9 cellular contexts compared by ENCODE assay signal in genomic region chr10:48800283-48800675, GRCh38.
DNase-seq lines count a peak whose midpoint lies in the region; ATAC-seq, FAIRE-seq and TF ChIP-seq lines count a peak whose summit lies in the region.
"Had no signal": no experiment of that assay in that cellular context is flagged by ENCODE, and none has a peak within 500 bp of the region (broad histone marks: within the 10 kb centered on the region; RNA-seq: fewer than 3 reads in every experiment).

No MANE protein-coding gene starts in this region.

- no peak overlapping the region for H3K27ac ChIP-seq in MM.1S (ENCODE audit: low read length)
- H3K27ac ChIP-seq in GM12878 (ENCODE audit: control insufficient read depth, insufficient read depth) = peak overlapping the region; percentile 70
- peak overlapping the region in 23 of 59 donors; percentile 7 to 68 (median 32) for H3K27ac ChIP-seq in dorsolateral prefrontal cortex

- SMC1A ChIA-PET in GM12878 (lab: Charles Lee; ENCODE audit: uncharacterized antibody, unreplicated experiment) = interaction anchor here (4.1 to 6.0 kb wide), 2 partner anchors 33 to 41 kb away, joined by 18 to 54 read pairs; no protein-coding TSS in a partner anchor

- H3K79me2 ChIP-seq in MM.1S (ENCODE audit: low read length) = no peaks in the 10 kb centered on the region
- peaks cover 5% of the 10 kb centered on the region; the same call in 1 of the 2 replicates for H3K79me2 ChIP-seq in GM12878 (ENCODE audit: control insufficient read depth, insufficient read depth, low read length)

- no peaks in the 10 kb centered on the region for H3K9me3 ChIP-seq in MM.1S (replicated peaks; ENCODE audit: insufficient read depth, low read length)
- no peaks in the 10 kb centered on the region; the same call in 2 of the 3 replicates for H3K9me3 ChIP-seq in GM12878 (replicated peaks; ENCODE audit: control insufficient read depth, insufficient read depth, low read length)

- TF ChIP-seq CTCF in MM.1S (IDR thresholded peaks at IDR 0.05; ENCODE audit: low read length) (no peak), GM12878 (IDR thresholded peaks at IDR 0.05 in 2 of 3, conservative IDR thresholded peaks at IDR 0.05 in 1 of 3; ENCODE audit: control insufficient read depth in 2 of 3, extremely low read depth in 1 of 3, insufficient read depth in 1 of 3, low read depth in 3 of 3, low read length in 3 of 3) (no peak), dorsolateral prefrontal cortex (IDR thresholded peaks at IDR 0.05 in 54 of 56, conservative IDR thresholded peaks at IDR 0.05 in 2 of 56; ENCODE audit: low read depth in 1 of 56, partially characterized antibody in 56 of 56) (no peak)

- intact Hi-C loops in GM12878 (cut with micrococcal nuclease; ENCODE audit: unreplicated experiment) = loop anchor here (5.0 kb wide), 1 partner anchor 128 kb away; no protein-coding TSS in a partner anchor
- intact Hi-C loops in dorsolateral prefrontal cortex (cut with DNase I) = no loop called here

- RAD21 ChIA-PET in GM12878 (lab: Charles Lee; ENCODE audit: unreplicated experiment) = interaction anchor here (0.6 to 1.3 kb wide), 2 partner anchors 134 to 252 kb away, joined by 3 to 4 read pairs; no protein-coding TSS in a partner anchor

- TF ChIP-seq POLR2A in GM12878 (IDR thresholded peaks at IDR 0.05; ENCODE audit: low read depth, low read length) = no peak

- 26% methylated on average over 2 of the region's 2 CpGs for WGBS in GM12878 (ENCODE audit: insufficient coverage, insufficient replicate concordance, low lambda C conversion rate, missing lambda C conversion rate)

- DNase-seq in MM.1S = no peak
- peak; percentile 34 for DNase-seq in GM12878 (ENCODE audit: low read depth, low spot score)
- peak; percentile 73 for DNase-seq in pons (ENCODE audit: low spot score)
- DNase-seq in dorsolateral prefrontal cortex = no peak
- no peak for DNase-seq in NCI-H2029 (lab: John Stamatoyannopoulos, UW)
- DNase-seq: NCI-H187 treated with DMSO at 0.1 percent for 48 hours had no signal

- POLR2A ChIA-PET in GM12878 (lab: Charles Lee) = interaction anchor here (0.6 to 1.3 kb wide), 3 partner anchors 36 to 127 kb away, joined by 3 to 7 read pairs (median 3); no protein-coding TSS in a partner anchor

- H3K36me3 ChIP-seq in MM.1S (replicated peaks; ENCODE audit: insufficient read depth, low read length) = no peaks in the 10 kb centered on the region
- peaks cover 24 to 28% of the 10 kb centered on the region in 2 experiments for H3K36me3 ChIP-seq in GM12878 (ENCODE audit: control insufficient read depth in 2 of 2, insufficient read depth in 2 of 2, low read length in 1 of 2)

- TF ChIP-seq RAD21 in GM12878 (IDR thresholded peaks at IDR 0.05; ENCODE audit: insufficient read depth, low read depth, low read length) = no peak

- H3K4me1 ChIP-seq in MM.1S (ENCODE audit: low read length) (peaks cover 4% of the 10 kb centered on the region; the same call in 1 of the 2 replicates), GM12878 (ENCODE audit: control insufficient read depth, insufficient read depth, low read length) (peaks cover 50% of the 10 kb centered on the region)

- H3F3A ChIP-seq in MM.1S (ENCODE audit: insufficient read depth, low read length) = peaks cover 9% of the 10 kb centered on the region; the same call in 1 of the 2 replicates

- in situ Hi-C loops in GM12878 (cut with MboI) = loop anchor here (5.0 kb wide), 1 partner anchor 143 kb away; no protein-coding TSS in a partner anchor

- H3K9ac ChIP-seq in MM.1S (ENCODE audit: low read length) = no peak overlapping the region
- no peak overlapping the region for H3K9ac ChIP-seq in GM12878 (ENCODE audit: control insufficient read depth, insufficient read depth, low read length)

- peak overlapping the region; percentile 66 for H2AFZ ChIP-seq in MM.1S (ENCODE audit: low read length)
- peak overlapping the region; percentile 74 for H2AFZ ChIP-seq in GM12878 (ENCODE audit: control insufficient read depth, low read depth, low read length)

- CTCF ChIA-PET in GM12878 (lab: Yijun Ruan, JAX) = interaction anchor here (6.1 kb wide), 1 partner anchor 142 kb away, joined by 86 read pairs; no protein-coding TSS in a partner anchor

- FAIRE-seq in GM12878 (lab: Jason Lieb, UNC) = no peak

- no peaks in the 10 kb centered on the region for H3K9me2 ChIP-seq in MM.1S (replicated peaks; ENCODE audit: insufficient read depth, low read length)

- H4K20me1 ChIP-seq in MM.1S (ENCODE audit: insufficient read depth, low read length) (no peaks in the 10 kb centered on the region), GM12878 (ENCODE audit: control insufficient read depth, insufficient read depth) (peaks cover 14% of the 10 kb centered on the region)

- no peak for TF ChIP-seq EP300 in GM12878 (IDR thresholded peaks at IDR 0.05; ENCODE audit: borderline replicate concordance in 1 of 2, control insufficient read depth in 1 of 2, low read depth in 2 of 2, low read length in 2 of 2)

- H3K4me2 ChIP-seq in MM.1S (ENCODE audit: low read depth, low read length) = no peak overlapping the region
- H3K4me2 ChIP-seq in GM12878 (ENCODE audit: control insufficient read depth, insufficient read depth) = peak overlapping the region; percentile 35

- H3K27me3 ChIP-seq in MM.1S (replicated peaks; ENCODE audit: insufficient read depth, low read length) (peaks cover 15% of the 10 kb centered on the region), GM12878 (replicated peaks in 1 of 2; ENCODE audit: control insufficient read depth in 2 of 2, insufficient read depth in 2 of 2, low read length in 1 of 2) (no peaks in the 10 kb centered on the region), dorsolateral prefrontal cortex (no peaks in the 10 kb centered on the region)

- ATAC-seq in GM18867 (IDR thresholded peaks at IDR 0.05; ENCODE audit: unreplicated experiment) (peak; percentile 31), GM12878 (peak; percentile 12; the same call in 2 of the 3 replicates), GM18502 (IDR thresholded peaks at IDR 0.05; ENCODE audit: poor library complexity, unreplicated experiment) (no peak), HG03460 (IDR thresholded peaks at IDR 0.05; ENCODE audit: unreplicated experiment) (no peak)

- H3K4me3 ChIP-seq in MM.1S (ENCODE audit: low read length) (no peak overlapping the region), GM12878 (no peak overlapping the region), dorsolateral prefrontal cortex (no peak overlapping the region)

- no TSS peak for BruUV-seq in GM12878 (replicated peaks; lab: Mats Ljungman, UMichigan)

TF ChIP-seq in GM12878, 131 proteins besides CTCF, POLR2A, EP300 and RAD21 (continues in another document):
- peak; percentile 50; the same call in 1 of the 2 replicates for TF ChIP-seq SPI1 (IDR thresholded peaks at IDR 0.05; ENCODE audit: borderline replicate concordance, insufficient read depth, low read depth, low read length)
- no peak for TF ChIP-seq NFXL1 (IDR thresholded peaks at IDR 0.05; ENCODE audit: borderline replicate concordance)
- no peak for TF ChIP-seq BCLAF1 (IDR thresholded peaks at IDR 0.05)
- TF ChIP-seq ETV6 (conservative IDR thresholded peaks at IDR 0.05 in 1 of 2, IDR thresholded peaks at IDR 0.05 in 1 of 2; ENCODE audit: borderline replicate concordance in 1 of 2, low read depth in 1 of 2) = peak in 1 of 2 experiments; percentile 82; a peak in 2 of 4 replicates
- TF ChIP-seq MTA3 (IDR thresholded peaks at IDR 0.05; ENCODE audit: borderline replicate concordance, low read length) = no peak
- peak; percentile 91 for TF ChIP-seq HDGF (IDR thresholded peaks at IDR 0.05)
- peak; percentile 83 for TF ChIP-seq GABPA (IDR thresholded peaks at IDR 0.05; ENCODE audit: low read depth)

Comparison
In these comparisons a context has a peak if more than half of its experiments do, and no peak if none do; other contexts are left out.
1. ATAC-seq: peak in GM18867 (single experiment) and GM12878 (single experiment); none in GM18502 (single experiment) and HG03460 (single experiment).
2. DNase-seq: peak in GM12878 (single experiment) and pons (single experiment); none in MM.1S (single experiment), dorsolateral prefrontal cortex (0 of 10) and NCI-H2029 (single experiment).